In genomic region chr4:84578540-84579409, GRCh38 we compare ENCODE assay signal across 8 cellular contexts. TPM values are rescaled to one million over a fixed set of nuclear protein-coding genes. Genes with fewer than 3 reads are reported as not detected.
A peak's percentile ranks its signal among the peaks of the same experiment; 100 is the strongest.
DNase-seq lines count a peak whose midpoint lies in the region; ATAC-seq, FAIRE-seq and TF ChIP-seq lines count a peak whose summit lies in the region.

No MANE protein-coding gene starts in this region.

- ATAC-seq in GM12878 (peak; percentile 27; the same call in 1 of the 3 replicates), right lobe of liver (peak in 2 of 4 donors; percentile 25 to 28), GM19035 (IDR thresholded peaks at IDR 0.05; ENCODE audit: unreplicated experiment) (no peak)
- no peak for ATAC-seq in stimulated activated naive CD8-positive, alpha-beta T cell treated with anti-CD3 and anti-CD28 coated beads, Interleukin-15, Interleukin-2, amounts not matched to agents 100 U/mL and 50 U/mL, for 24 hours

- no peaks in the 10 kb centered on the region for H4K20me1 ChIP-seq in GM12878 (ENCODE audit: control insufficient read depth, insufficient read depth)

- H3K27ac ChIP-seq in GM12878 (ENCODE audit: control insufficient read depth, insufficient read depth) (no peak overlapping the region), right lobe of liver (no peak overlapping the region)

- no peak for TF ChIP-seq POLR2A in NB4 (IDR thresholded peaks at IDR 0.05; ENCODE audit: extremely low read depth, insufficient read length)
- TF ChIP-seq POLR2A in GM12878 (IDR thresholded peaks at IDR 0.05; ENCODE audit: low read depth, low read length) = no peak
- no peak for TF ChIP-seq POLR2A in right lobe of liver (IDR thresholded peaks at IDR 0.05)

- H3K4me1 ChIP-seq in GM12878 (ENCODE audit: control insufficient read depth, insufficient read depth, low read length) (no peaks in the 10 kb centered on the region), right lobe of liver (peaks cover 0 to 6% (median under 1%) of the 10 kb centered on the region in 4 donors)

- TF ChIP-seq RAD21 in GM12878 (IDR thresholded peaks at IDR 0.05; ENCODE audit: insufficient read depth, low read depth, low read length) = peak; percentile 18; the same call in 1 of the 2 replicates

- H3K9ac ChIP-seq in GM12878 (ENCODE audit: control insufficient read depth, insufficient read depth, low read length) = no peak overlapping the region

- peaks cover 5 to 10% of the 10 kb centered on the region in 2 experiments for H3K27me3 ChIP-seq in GM12878 (replicated peaks in 1 of 2; ENCODE audit: control insufficient read depth in 2 of 2, insufficient read depth in 2 of 2, low read length in 1 of 2)
- H3K27me3 ChIP-seq in right lobe of liver = peaks cover 0 to 8% of the 10 kb centered on the region in 2 donors

- intact Hi-C loops in GM12878 (cut with micrococcal nuclease; ENCODE audit: unreplicated experiment) (loop anchor here (5.0 kb wide), 1 partner anchor 394 kb away; no protein-coding TSS in a partner anchor), right lobe of liver (cut with DNase I) (no loop called here)

- in situ Hi-C loops in GM12878 (cut with MboI) = no loop called here

- no peaks in the 10 kb centered on the region for H3K79me2 ChIP-seq in GM12878 (ENCODE audit: control insufficient read depth, insufficient read depth, low read length)

- POLR2A ChIA-PET in GM12878 (lab: Charles Lee) = no interaction called here

- H3K4me2 ChIP-seq in GM12878 (ENCODE audit: control insufficient read depth, insufficient read depth) = no peak overlapping the region

- RAD21 ChIA-PET in GM12878 (lab: Charles Lee; ENCODE audit: unreplicated experiment) = interaction anchor here (0.8 kb wide), 1 partner anchor 392 kb away, joined by 5 read pairs; no protein-coding TSS in a partner anchor

- no peaks in the 10 kb centered on the region for H3K36me3 ChIP-seq in GM12878 (ENCODE audit: control insufficient read depth in 2 of 2, insufficient read depth in 2 of 2, low read length in 1 of 2)
- H3K36me3 ChIP-seq in right lobe of liver = no peaks in the 10 kb centered on the region

- WGBS in GM12878 (ENCODE audit: insufficient coverage, insufficient replicate concordance, low lambda C conversion rate, missing lambda C conversion rate) = 30% methylated on average over 4 of the region's 4 CpGs
- WGBS in right lobe of liver (ENCODE audit: insufficient coverage, low coverage, low lambda C conversion rate, missing lambda C conversion rate) = 55% methylated on average over 4 of the region's 4 CpGs

- H3K9me3 ChIP-seq in GM12878 (replicated peaks; ENCODE audit: control insufficient read depth, insufficient read depth, low read length) = no peaks in the 10 kb centered on the region; the same call in 2 of the 3 replicates
- no peaks in the 10 kb centered on the region for H3K9me3 ChIP-seq in right lobe of liver

- SMC1A ChIA-PET in GM12878 (lab: Charles Lee; ENCODE audit: uncharacterized antibody, unreplicated experiment) = interaction anchor here (0.9 to 2.1 kb wide), 4 partner anchors 11 to 394 kb away, joined by 3 to 11 read pairs (median 4); no protein-coding TSS in a partner anchor

- FAIRE-seq in GM12878 (lab: Jason Lieb, UNC) = no peak

- TF ChIP-seq EP300 in GM12878 (IDR thresholded peaks at IDR 0.05; ENCODE audit: borderline replicate concordance in 1 of 2, control insufficient read depth in 1 of 2, low read depth in 2 of 2, low read length in 2 of 2) = no peak

- no peak overlapping the region for H2AFZ ChIP-seq in GM12878 (ENCODE audit: control insufficient read depth, low read depth, low read length)

- CTCF ChIA-PET in GM12878 (lab: Yijun Ruan, JAX) = interaction anchor here (0.7 to 2.4 kb wide), 10 partner anchors 9 to 866 kb away, joined by 3 to 7 read pairs (median 3); no protein-coding TSS in a partner anchor

- TF ChIP-seq CTCF in NB4 (IDR thresholded peaks at IDR 0.05; ENCODE audit: low read depth, low read length) (peak; percentile 67), GM12878 (IDR thresholded peaks at IDR 0.05 in 2 of 3, conservative IDR thresholded peaks at IDR 0.05 in 1 of 3; ENCODE audit: control insufficient read depth in 2 of 3, extremely low read depth in 1 of 3, insufficient read depth in 1 of 3, low read depth in 3 of 3, low read length in 3 of 3) (peak; percentile 38 to 40 (median 39)), right lobe of liver (IDR thresholded peaks at IDR 0.05) (peak; percentile 45 to 71 (median 64))

- no TSS peak for BruUV-seq in GM12878 (replicated peaks; lab: Mats Ljungman, UMichigan)

- H3K4me3 ChIP-seq in NB4 (ENCODE audit: low read depth, low read length) (no peak overlapping the region), GM12878 (no peak overlapping the region), right lobe of liver (no peak overlapping the region)

- DNase-seq in SIG-M5 treated with dmso at 0.1 percent for 504 hours (lab: John Stamatoyannopoulos, UW; ENCODE audit: unreplicated experiment) (peak; percentile 42), SIG-M5 (lab: John Stamatoyannopoulos, UW) (no peak), NB4 (ENCODE audit: low read depth) (peak; percentile 67), GM12878 (ENCODE audit: low read depth, low spot score) (no peak), right lobe of liver (no peak), activated gamma-delta T cell (lab: John Stamatoyannopoulos, UW) (no peak)
- no peak for DNase-seq in stimulated activated naive CD8-positive, alpha-beta T cell treated with anti-CD3 and anti-CD28 coated beads, Interleukin-15, Interleukin-2, amounts not matched to agents 100 U/mL and 50 U/mL, for 24 hours

TF ChIP-seq in GM12878, 131 proteins besides CTCF, POLR2A, EP300 and RAD21:
- TF ChIP-seq BHLHE40 (IDR thresholded peaks at IDR 0.05; ENCODE audit: borderline replicate concordance in 1 of 2, low read depth in 2 of 2, low read length in 1 of 2) = no peak
- no peak for TF ChIP-seq CREM (IDR thresholded peaks at IDR 0.05; ENCODE audit: low read depth)
- TF ChIP-seq LARP7 (IDR thresholded peaks at IDR 0.05) = no peak
- no peak for TF ChIP-seq CEBPB (IDR thresholded peaks at IDR 0.05; ENCODE audit: borderline replicate concordance in 1 of 2, low read depth in 2 of 2, low read length in 2 of 2)

RNA-seq across cellular contexts. Expression of gene CDS1, which starts 4.2 kb away (rescaled TPM):
- total RNA-seq in GM12878 (2013; cell fraction: nucleolus; rRNA removed) = not detected in 2 replicates
- total RNA-seq in GM12878 (2014; rRNA removed) (not detected in 2 replicates), GM12878 (2014; rRNA removed; fragmentation: Illumina TruSeq; extraction: Trizol) (not detected in 2 replicates), GM12878 (2021) (0.05 TPM in 1 of 2 replicates, not detected in the other), right lobe of liver (10 to 100 TPM in 1 of 6 experiments, under 1 TPM in 5; 0.06 to 11.2 (median 0.45) TPM)
- not detected for polyA plus RNA-seq in GM12878 (2011; ENCODE audit: low read depth)
- polyA plus RNA-seq in GM12878 (2011; rRNA removed) (not detected in 2 replicates), GM12878 (2014; fragmentation: Illumina TruSeq; extraction: Trizol) (0.03 TPM in 1 of 2 replicates, not detected in the other), GM12878 (2014; fragmentation: Nextera tagmentation; extraction: Ambion mirVana) (not detected), GM12878 (2014; rRNA removed) (0.03 TPM in 1 of 2 replicates, not detected in the other), GM12878 (2016; fragmentation: Nextera tagmentation; extraction: Ambion mirVana) (not detected)
- polyA plus RNA-seq in GM12878 (2011; cell fraction: cytosol; rRNA removed) = not detected in 2 replicates
- polyA plus RNA-seq in GM12878 (2011; cell fraction: nucleus; rRNA removed) = not detected in 2 replicates
- polyA plus RNA-seq in GM12878 (2012) = 0.08 TPM in 1 of 2 replicates, not detected in the other
- not detected in 2 replicates for polyA minus RNA-seq in GM12878 (2011; rRNA and poly(A)+ RNA removed)
- polyA minus RNA-seq in GM12878 (2011; cell fraction: cytosol; rRNA and poly(A)+ RNA removed) = not detected in 2 replicates
- polyA minus RNA-seq in GM12878 (2011; cell fraction: nucleus; rRNA and poly(A)+ RNA removed) = not detected in 2 replicates

Comparison
In these comparisons a context has a peak if more than half of its experiments do, and no peak if none do; other contexts are left out.
1. DNase-seq: peak in SIG-M5 treated with dmso at 0.1 percent for 504 hours (single experiment) and NB4 (single experiment); none in SIG-M5 (single experiment), GM12878 (single experiment), right lobe of liver (0 of 3), activated gamma-delta T cell (single experiment) and stimulated activated naive CD8-positive, alpha-beta T cell treated with anti-CD3 and anti-CD28 coated beads, Interleukin-15, Interleukin-2, amounts not matched to agents 100 U/mL and 50 U/mL, for 24 hours (single experiment).
2. Peak in every context shown above with its lines, with median percentiles within 50 percentile points of each other: CTCF ChIP-seq.